In the genomic region with DNA sequence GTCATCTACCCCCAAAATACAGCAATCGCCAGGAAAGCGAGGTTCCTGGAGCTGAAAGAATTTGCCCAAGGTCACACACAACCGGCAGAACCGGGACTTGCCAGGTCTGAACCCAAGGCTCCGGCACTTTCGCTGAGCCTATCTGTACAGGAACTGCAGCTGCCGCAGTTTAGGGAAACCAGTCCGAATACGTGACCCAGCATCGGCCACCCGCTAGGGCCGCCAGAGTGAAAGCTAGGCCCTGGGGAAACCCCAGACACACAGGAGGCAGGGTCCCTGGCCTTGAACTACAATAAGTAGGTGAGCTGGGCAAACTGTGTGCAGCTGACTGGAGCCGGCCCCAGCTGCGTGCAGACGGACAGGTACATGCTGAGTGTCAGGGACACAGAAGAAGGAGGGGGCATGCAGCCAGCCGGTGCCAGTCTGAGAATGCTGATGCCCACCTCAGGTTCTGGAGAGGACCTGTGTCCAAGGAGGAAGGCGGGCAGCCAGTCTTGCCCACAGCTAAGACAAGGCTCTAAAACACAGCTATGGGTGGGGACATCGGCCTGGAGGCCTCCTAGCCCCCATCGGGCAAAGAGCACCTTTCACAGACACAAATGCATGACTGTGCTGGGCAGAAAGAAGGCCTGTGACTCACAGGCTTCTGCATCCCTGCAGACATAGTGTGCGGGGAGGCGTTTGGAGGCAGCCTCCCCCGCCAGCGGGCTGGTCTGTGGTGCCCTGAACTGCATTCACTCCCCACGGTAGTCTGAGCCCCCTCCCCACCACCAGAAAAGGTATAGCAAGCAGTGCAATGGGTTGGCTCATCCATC, we compare ENCODE assay signal across 8 cellular contexts.
DNase-seq lines count a peak whose midpoint lies in the region; ATAC-seq and TF ChIP-seq lines count a peak whose summit lies in the region.

No MANE protein-coding gene starts in this region.

- H3K4me3 ChIP-seq in BLaER1 (peak overlapping the region; percentile 59), breast epithelium (peak overlapping the region in 1 of 3 donors; percentile 19)

- no peak overlapping the region for H3K4me3 Mint-ChIP-seq in type B pancreatic cell

- peak overlapping the region; percentile 75 for H3K9ac ChIP-seq in BLaER1

- no peaks in the 10 kb centered on the region for H4K20me1 ChIP-seq in BLaER1

- H3K36me3 ChIP-seq in BLaER1: no peaks in the 10 kb centered on the region
- H3K36me3 ChIP-seq in breast epithelium: no peaks in the 10 kb centered on the region

- peak overlapping the region; percentile 73 for H3K27ac Mint-ChIP-seq in type B pancreatic cell

- ATAC-seq in GM19395 (IDR thresholded peaks at IDR 0.05; ENCODE audit: unreplicated experiment): peak; percentile 76
- peak; percentile 58 for ATAC-seq in HG03469 (IDR thresholded peaks at IDR 0.05; ENCODE audit: unreplicated experiment)
- no peak for ATAC-seq in HG03045 (IDR thresholded peaks at IDR 0.05; ENCODE audit: unreplicated experiment)

- H3K36me3 Mint-ChIP-seq in type B pancreatic cell: no peaks in the 10 kb centered on the region

- TF ChIP-seq CTCF in breast epithelium (IDR thresholded peaks at IDR 0.05) (no peak), type B pancreatic cell (conservative IDR thresholded peaks at IDR 0.05) (no peak)

- H3K27me3 ChIP-seq in BLaER1 (no peaks in the 10 kb centered on the region), breast epithelium (no peaks in the 10 kb centered on the region)

- peaks cover 52% of the 10 kb centered on the region for H3K4me1 Mint-ChIP-seq in type B pancreatic cell (ENCODE audit: unreplicated experiment)

- DNase-seq in breast epithelium (ENCODE audit: low spot score in 2 of 2) (no peak), type B pancreatic cell (ENCODE audit: extremely low spot score, unreplicated experiment) (peak; percentile 67), SK-N-DZ (ENCODE audit: low spot score) (no peak), EL (no peak)

- H3K4me2 ChIP-seq in BLaER1: peak overlapping the region; percentile 97

- H3K27ac ChIP-seq in BLaER1 (peak overlapping the region; percentile 82), breast epithelium (peak overlapping the region; percentile 70 to 81)

- no peaks in the 10 kb centered on the region for H3K9me3 ChIP-seq in BLaER1
- H3K9me3 ChIP-seq in breast epithelium: no peaks in the 10 kb centered on the region

- H3K27me3 Mint-ChIP-seq in type B pancreatic cell: no peaks in the 10 kb centered on the region

- TF ChIP-seq POLR2A in breast epithelium (IDR thresholded peaks at IDR 0.05): no peak

- no peaks in the 10 kb centered on the region for H3K9me3 Mint-ChIP-seq in type B pancreatic cell

- intact Hi-C loops in breast epithelium (cut with DNase I; ENCODE audit: low total_unique reads): no loop called here

- H3K4me1 ChIP-seq in BLaER1 (peaks cover 98% of the 10 kb centered on the region), breast epithelium (no peaks in the 10 kb centered on the region)
